ENCODE assay signal across 20 cellular contexts in the genomic region with DNA sequence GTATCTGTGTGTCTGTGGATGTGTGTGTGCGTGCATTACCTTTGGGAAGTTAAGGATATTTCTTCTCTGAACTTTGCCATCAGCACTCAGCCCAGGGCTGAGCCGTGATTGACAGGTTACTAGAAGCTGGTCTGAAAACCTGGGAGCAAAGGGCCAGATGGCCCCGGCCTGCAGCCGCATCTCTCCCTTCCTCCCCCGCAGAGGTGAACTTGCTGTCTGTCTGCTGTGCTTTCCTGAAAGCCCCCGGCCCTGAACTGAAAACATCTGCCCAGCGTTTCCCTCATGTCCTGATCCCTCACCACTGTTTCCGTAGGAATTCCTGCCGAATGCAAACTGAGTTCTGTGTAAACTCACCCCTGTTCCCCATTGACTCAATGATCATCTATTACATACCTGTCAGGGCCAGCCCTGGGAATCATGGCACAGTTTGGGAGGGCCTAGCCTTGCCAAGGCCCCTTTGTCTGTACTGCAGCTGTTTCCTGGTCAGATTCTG. TPM values are rescaled to one million over a fixed set of nuclear protein-coding genes. Genes with fewer than 3 reads are reported as not detected.
A peak's percentile ranks its signal among the peaks of the same experiment; 100 is the strongest.
DNase-seq lines count a peak whose midpoint lies in the region; ATAC-seq and TF ChIP-seq lines count a peak whose summit lies in the region.
"Had no signal": no experiment of that assay in that cellular context is flagged by ENCODE, and none has a peak within 500 bp of the region (broad histone marks: within the 10 kb centered on the region; RNA-seq: fewer than 3 reads in every experiment).

No MANE protein-coding gene starts in this region.

- ATAC-seq in GM18502 (IDR thresholded peaks at IDR 0.05; ENCODE audit: poor library complexity, unreplicated experiment) = no peak
- ATAC-seq: GM12878, K562, Panc1 had no signal

- peak overlapping the region; percentile 5 for H3K9ac ChIP-seq in iPS-15b (ENCODE audit: low read depth, low read length)
- H3K9ac ChIP-seq: GM23248 had no signal

- H3K27ac ChIP-seq in WERI-Rb-1 = peak overlapping the region; percentile 96
- H3K27ac ChIP-seq: 22Rv1, GM23248, SJSA1 had no signal

- DNase-seq in DMS 273 (lab: John Stamatoyannopoulos, UW; ENCODE audit: unreplicated experiment) (peak; percentile 60), DMS 273 treated with DMSO at 0.1 percent for 48 hours (lab: John Stamatoyannopoulos, UW) (no peak), WERI-Rb-1 (peak; percentile 93), C1 segment of cervical spinal cord (lab: John Stamatoyannopoulos, UW) (no peak), BE2C (no peak), NCI-H748 treated with DMSO at 0.1 percent for 48 hours (lab: John Stamatoyannopoulos, UW) (no peak)
- DNase-seq: AML-193; CD4-positive, CD25-positive, alpha-beta regulatory T cell; COR-L47; GM23248; NCI-H1092 treated with DMSO at 0.1 percent for 48 hours; NCI-H2081; NCI-H510A had no signal

- H3K36me3 ChIP-seq in WERI-Rb-1 = no peaks in the 10 kb centered on the region
- no peaks in the 10 kb centered on the region for H3K36me3 ChIP-seq in iPS-15b (ENCODE audit: control insufficient read depth, insufficient read depth, low read length)
- no peaks in the 10 kb centered on the region for H3K36me3 ChIP-seq in BE2C
- H3K36me3 ChIP-seq: SJSA1 had no signal

- no peak overlapping the region for H3K4me3 ChIP-seq in WERI-Rb-1 (ENCODE audit: low read depth, low read length)
- H3K4me3 ChIP-seq in iPS-15b (ENCODE audit: low read depth, low read length) = no peak overlapping the region
- no peak overlapping the region for H3K4me3 ChIP-seq in BE2C (ENCODE audit: low read depth, low read length)
- H3K4me3 ChIP-seq: GM12878, GM23248, K562, SJSA1 had no signal

- TF ChIP-seq CTCF in WERI-Rb-1 (IDR thresholded peaks at IDR 0.05; ENCODE audit: low read depth, low read length) = no peak
- TF ChIP-seq CTCF in BE2C (IDR thresholded peaks at IDR 0.05; ENCODE audit: low read depth, low read length) = no peak

- H3K4me1 ChIP-seq in iPS-15b (ENCODE audit: control insufficient read depth, insufficient read depth, low read length) = no peaks in the 10 kb centered on the region
- peaks cover 51% of the 10 kb centered on the region for H3K4me1 ChIP-seq in BE2C
- H3K4me1 ChIP-seq: SJSA1 had no signal

- H3K9me3 ChIP-seq in WERI-Rb-1 (ENCODE audit: severe bottlenecking) (no peaks in the 10 kb centered on the region), iPS-15b (ENCODE audit: control insufficient read depth, insufficient read depth, low read length) (no peaks in the 10 kb centered on the region), BE2C (no peaks in the 10 kb centered on the region; the same call in 1 of the 2 replicates)
- H3K9me3 ChIP-seq: SJSA1 had no signal

- H3K27me3 ChIP-seq in WERI-Rb-1 (ENCODE audit: insufficient read depth, low read depth, severe bottlenecking) = no peaks in the 10 kb centered on the region
- H3K27me3 ChIP-seq in iPS-15b (ENCODE audit: control insufficient read depth, insufficient read depth, low read length) = peaks cover 2% of the 10 kb centered on the region
- no peaks in the 10 kb centered on the region for H3K27me3 ChIP-seq in BE2C
- H3K27me3 ChIP-seq: SJSA1 had no signal

RNA-seq across cellular contexts. Expression of gene MYCN, which starts 45.8 kb away (rescaled TPM):
- polyA plus RNA-seq in BE2C (2012; ENCODE audit: insufficient read depth, insufficient read length, low read depth) = 1,296 TPM
- polyA plus RNA-seq: GM12878, GM23248, K562 had no signal

Comparison
In these comparisons a context has a peak if more than half of its experiments do, and no peak if none do; other contexts are left out.
1. DNase-seq: peak in DMS 273 (single experiment) and WERI-Rb-1 (single experiment); none in DMS 273 treated with DMSO at 0.1 percent for 48 hours (single experiment), C1 segment of cervical spinal cord (0 of 14), BE2C (single experiment) and NCI-H748 treated with DMSO at 0.1 percent for 48 hours (single experiment).